In the genomic region with DNA sequence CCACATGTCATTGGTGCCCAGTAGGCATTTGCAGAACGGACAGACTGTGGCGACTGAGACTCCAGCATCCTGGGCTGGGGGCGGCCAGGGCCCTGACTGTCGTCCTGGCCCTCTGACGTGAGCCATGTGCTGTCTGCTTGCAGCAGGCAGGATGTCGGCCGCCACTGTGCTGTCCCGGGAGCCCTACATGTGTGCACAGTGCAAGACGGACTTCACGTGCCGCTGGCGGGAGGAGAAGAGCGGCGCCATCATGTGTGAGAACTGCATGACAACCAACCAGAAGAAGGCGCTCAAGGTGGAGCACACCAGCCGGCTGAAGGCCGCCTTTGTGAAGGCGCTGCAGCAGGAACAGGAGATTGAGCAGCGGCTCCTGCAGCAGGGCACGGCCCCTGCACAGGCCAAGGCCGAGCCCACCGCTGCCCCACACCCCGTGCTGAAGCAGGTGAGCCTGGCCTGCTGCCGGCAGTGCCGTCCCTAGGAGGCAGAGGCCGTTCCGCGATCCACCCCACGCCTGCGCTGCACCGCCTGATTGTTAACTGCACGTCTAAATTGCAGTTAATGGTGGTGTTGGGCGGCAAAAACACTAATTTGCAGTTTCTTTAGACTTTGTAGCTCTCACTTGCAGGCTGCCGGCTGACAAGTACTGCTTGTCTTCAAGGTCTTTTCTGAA, we compare ENCODE assay signal across 18 cellular contexts. TPM values are rescaled to one million over a fixed set of nuclear protein-coding genes. Genes with fewer than 3 reads are reported as not detected.
DNase-seq lines count a peak whose midpoint lies in the region; ATAC-seq, FAIRE-seq and TF ChIP-seq lines count a peak whose summit lies in the region.
"Had no signal": no experiment of that assay in that cellular context is flagged by ENCODE, and none has a peak within 500 bp of the region (broad histone marks: within the 10 kb centered on the region; RNA-seq: fewer than 3 reads in every experiment).

No MANE protein-coding gene starts in this region.

- H3K9ac ChIP-seq in kidney (ENCODE audit: low read length in 2 of 2) = no peak overlapping the region

- peaks cover 32% of the 10 kb centered on the region for H3K36me3 ChIP-seq in H7 (replicated peaks; ENCODE audit: control insufficient read depth, insufficient read depth, low read length)
- H3K36me3 ChIP-seq in kidney (ENCODE audit: control insufficient read depth in 1 of 2, insufficient read depth in 2 of 2, low read length in 2 of 2) = peaks cover 46 to 50% of the 10 kb centered on the region in 2 donors
- peaks cover 3 to 100% (median 99%) of the 10 kb centered on the region in 6 donors for H3K36me3 ChIP-seq in spleen

- H3K27me3 ChIP-seq in H7 (ENCODE audit: control insufficient read depth, insufficient read depth, low read length) = no peaks in the 10 kb centered on the region
- no peaks in the 10 kb centered on the region for H3K27me3 ChIP-seq in spleen (replicated peaks in 1 of 7)

- H3K4me3 ChIP-seq in H7 (ENCODE audit: insufficient read depth, low read depth, low read length) (no peak overlapping the region), kidney (ENCODE audit: low read length in 2 of 2) (no peak overlapping the region), spleen (no peak overlapping the region)
- H3K4me3 ChIP-seq: GM12878, HAP-1 had no signal

- 91 to 95% (median 92%) methylated on average over 23 to 34 of the region's 34 CpGs for WGBS in spleen, 5 donors

- H3K9me3 ChIP-seq in kidney (ENCODE audit: control insufficient read depth in 1 of 2, low read length in 2 of 2) (no peaks in the 10 kb centered on the region), spleen (no peaks in the 10 kb centered on the region)
- H3K9me3 ChIP-seq: HAP-1 had no signal

- TF ChIP-seq POLR2A in spleen (IDR thresholded peaks at IDR 0.05) = no peak

- intact Hi-C loops in kidney (cut with DNase I) (no loop called here), spleen (cut with DNase I; ENCODE audit: low total_unique reads) (no loop called here)

- no peak for ATAC-seq in GM19324 (IDR thresholded peaks at IDR 0.05; ENCODE audit: low FRiP score, unreplicated experiment)
- ATAC-seq: GM12878 had no signal

- FAIRE-seq in kidney (lab: Jason Lieb, UNC) = no peak
- FAIRE-seq: A204.1, GM12878, GM18507, HTR-8/SVneo had no signal

- DNase-seq in H7 = peak; percentile 72
- DNase-seq in NCI-H2227 treated with DMSO at 0.1 percent for 48 hours (lab: John Stamatoyannopoulos, UW) = peak; percentile 67
- peak; percentile 71 for DNase-seq in kidney
- peak; percentile 62 for DNase-seq in spleen
- DNase-seq in NCI-H748 (lab: John Stamatoyannopoulos, UW; ENCODE audit: unreplicated experiment) = no peak
- DNase-seq in putamen (ENCODE audit: low spot score) = no peak
- DNase-seq: C1 segment of cervical spinal cord; Calu3; CD4-positive, alpha-beta T cell; DMS 273 treated with DMSO at 0.1 percent for 48 hours; DMS79; GOT3 had no signal

- H3K27ac ChIP-seq in kidney (ENCODE audit: low read depth in 2 of 2, low read length in 2 of 2) (no peak overlapping the region), spleen (no peak overlapping the region)

- H3K4me1 ChIP-seq in kidney (ENCODE audit: control insufficient read depth in 1 of 2, insufficient read depth in 1 of 2, low read depth in 1 of 2, low read length in 2 of 2) (no peaks in the 10 kb centered on the region), spleen (peaks cover 0 to 9% (median 0%) of the 10 kb centered on the region in 6 donors)
- H3K4me1 ChIP-seq: HAP-1 had no signal

- no peak for TF ChIP-seq CTCF in kidney (IDR thresholded peaks at IDR 0.05; ENCODE audit: borderline replicate concordance, extremely low read depth, insufficient read depth)
- no peak for TF ChIP-seq CTCF in spleen (IDR thresholded peaks at IDR 0.05 in 8 of 11, conservative IDR thresholded peaks at IDR 0.05 in 3 of 11)

RNA-seq across cellular contexts. Expression of gene TSSK6, which starts 14.2 kb away (rescaled TPM):
- total RNA-seq in H7 (2014; rRNA removed; shearing (Covaris generic)) = 4.7 and 9.8 TPM in 2 replicates
- total RNA-seq in kidney = 3.7 TPM
- polyA plus RNA-seq in kidney (ENCODE audit: insufficient read depth, low read depth, low replicate concordance) = 1.4 TPM
- 1 to 10 TPM; 2.3 to 5.6 (median 3.7) TPM for total RNA-seq in spleen
- 1 to 10 TPM; 1.7 to 3.3 (median 2.4) TPM for polyA plus RNA-seq in spleen

RNA-seq across cellular contexts. Expression of gene NDUFA13, which starts 14.9 kb away (rescaled TPM):
- 249 and 291 TPM in 2 replicates for total RNA-seq in H7 (2014; rRNA removed; shearing (Covaris generic))
- total RNA-seq in kidney (328 TPM), spleen (100 to 1,000 TPM in 4 of 7 donors, 10 to 100 TPM in 3; 24.0 to 216 (median 182) TPM)
- polyA plus RNA-seq in kidney (ENCODE audit: insufficient read depth, low read depth, low replicate concordance) (627 TPM), spleen (100 to 1,000 TPM; 203 to 224 (median 204) TPM)

RNA-seq across cellular contexts. Expression of gene YJEFN3, which starts 27.6 kb away (rescaled TPM):
- 0.74 and 1.2 TPM in 2 replicates for total RNA-seq in H7 (2014; rRNA removed; shearing (Covaris generic))
- 3.7 TPM for total RNA-seq in kidney
- polyA plus RNA-seq in kidney (ENCODE audit: insufficient read depth, low read depth, low replicate concordance) = 3.1 TPM
- 1 to 10 TPM; 1.3 to 4.8 (median 3.2) TPM for total RNA-seq in spleen
- polyA plus RNA-seq in spleen = 10 to 100 TPM; 10.4 to 22.7 (median 13.0) TPM

RNA-seq across cellular contexts. Expression of gene CILP2, which starts 37.0 kb away (rescaled TPM):
- 4.4 and 7.0 TPM in 2 replicates for total RNA-seq in H7 (2014; rRNA removed; shearing (Covaris generic))
- total RNA-seq in kidney (0.41 TPM), spleen (1 to 10 TPM in 1 of 7 donors, under 1 TPM in 5, not detected in 1; 0.36 to 1.3 (median 0.61) TPM)
- polyA plus RNA-seq in kidney (ENCODE audit: insufficient read depth, low read depth, low replicate concordance) (not detected), spleen (under 1 TPM; 0.15 to 0.38 (median 0.35) TPM)

Comparison
In these comparisons a context has a peak if more than half of its experiments do, and no peak if none do; other contexts are left out.
1. DNase-seq: peak in H7 (single experiment), NCI-H2227 treated with DMSO at 0.1 percent for 48 hours (single experiment), kidney (single experiment) and spleen (single experiment); none in NCI-H748 (single experiment) and putamen (single experiment).